ENCODE assay signal across 1 cellular context in the genomic region with DNA sequence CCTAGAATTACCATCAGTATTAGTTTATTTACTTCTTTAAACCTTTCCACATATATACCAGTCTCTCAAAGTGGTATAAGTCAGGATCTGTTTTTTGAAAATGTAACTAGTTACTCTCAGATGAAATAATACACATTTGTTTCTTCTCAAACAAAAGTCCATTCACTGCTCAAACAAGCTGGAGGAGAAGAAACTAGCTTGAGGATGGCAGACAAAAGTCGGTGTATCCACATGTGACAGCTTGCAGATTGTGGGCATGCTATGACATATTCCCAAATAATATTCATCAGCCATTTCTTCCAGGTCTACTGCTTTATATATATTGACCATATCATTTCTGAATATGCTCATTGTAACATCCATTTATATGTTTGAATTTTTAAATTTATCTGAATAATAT.
TF ChIP-seq lines count a peak whose summit lies in the region.

No MANE protein-coding gene starts in this region.

TF ChIP-seq in SK-N-SH, 30 proteins besides CTCF, POLR2A, EP300 and RAD21 (continued from another document):
- TF ChIP-seq, protein P1, sequence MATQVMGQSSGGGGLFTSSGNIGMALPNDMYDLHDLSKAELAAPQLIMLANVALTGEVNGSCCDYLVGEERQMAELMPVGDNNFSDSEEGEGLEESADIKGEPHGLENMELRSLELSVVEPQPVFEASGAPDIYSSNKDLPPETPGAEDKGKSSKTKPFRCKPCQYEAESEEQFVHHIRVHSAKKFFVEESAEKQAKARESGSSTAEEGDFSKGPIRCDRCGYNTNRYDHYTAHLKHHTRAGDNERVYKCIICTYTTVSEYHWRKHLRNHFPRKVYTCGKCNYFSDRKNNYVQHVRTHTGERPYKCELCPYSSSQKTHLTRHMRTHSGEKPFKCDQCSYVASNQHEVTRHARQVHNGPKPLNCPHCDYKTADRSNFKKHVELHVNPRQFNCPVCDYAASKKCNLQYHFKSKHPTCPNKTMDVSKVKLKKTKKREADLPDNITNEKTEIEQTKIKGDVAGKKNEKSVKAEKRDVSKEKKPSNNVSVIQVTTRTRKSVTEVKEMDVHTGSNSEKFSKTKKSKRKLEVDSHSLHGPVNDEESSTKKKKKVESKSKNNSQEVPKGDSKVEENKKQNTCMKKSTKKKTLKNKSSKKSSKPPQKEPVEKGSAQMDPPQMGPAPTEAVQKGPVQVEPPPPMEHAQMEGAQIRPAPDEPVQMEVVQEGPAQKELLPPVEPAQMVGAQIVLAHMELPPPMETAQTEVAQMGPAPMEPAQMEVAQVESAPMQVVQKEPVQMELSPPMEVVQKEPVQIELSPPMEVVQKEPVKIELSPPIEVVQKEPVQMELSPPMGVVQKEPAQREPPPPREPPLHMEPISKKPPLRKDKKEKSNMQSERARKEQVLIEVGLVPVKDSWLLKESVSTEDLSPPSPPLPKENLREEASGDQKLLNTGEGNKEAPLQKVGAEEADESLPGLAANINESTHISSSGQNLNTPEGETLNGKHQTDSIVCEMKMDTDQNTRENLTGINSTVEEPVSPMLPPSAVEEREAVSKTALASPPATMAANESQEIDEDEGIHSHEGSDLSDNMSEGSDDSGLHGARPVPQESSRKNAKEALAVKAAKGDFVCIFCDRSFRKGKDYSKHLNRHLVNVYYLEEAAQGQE (IDR thresholded peaks at IDR 0.05; ENCODE audit: low read depth, low read length), result no peak
- TF ChIP-seq, protein P2, sequence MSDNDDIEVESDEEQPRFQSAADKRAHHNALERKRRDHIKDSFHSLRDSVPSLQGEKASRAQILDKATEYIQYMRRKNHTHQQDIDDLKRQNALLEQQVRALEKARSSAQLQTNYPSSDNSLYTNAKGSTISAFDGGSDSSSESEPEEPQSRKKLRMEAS (IDR thresholded peaks at IDR 0.05; ENCODE audit: low read depth), result no peak
- TF ChIP-seq POLR2AphosphoS5 (IDR thresholded peaks at IDR 0.05; ENCODE audit: low read depth, low read length) (no peak), FOXM1 (IDR thresholded peaks at IDR 0.05; ENCODE audit: low read depth) (no peak), YY1 (IDR thresholded peaks at IDR 0.05; ENCODE audit: low read depth) (no peak), TEAD4 (IDR thresholded peaks at IDR 0.05; ENCODE audit: borderline replicate concordance, insufficient read depth) (no peak), FOXJ3 (CRISPR knock-in tag; IDR thresholded peaks at IDR 0.05) (no peak), RFX5 (IDR thresholded peaks at IDR 0.05; ENCODE audit: low read length) (no peak), CHD2 (IDR thresholded peaks at IDR 0.05; ENCODE audit: low read length, partially characterized antibody) (no peak), TCF12 (IDR thresholded peaks at IDR 0.05) (no peak), RCOR1 (IDR thresholded peaks at IDR 0.05; ENCODE audit: low read length) (no peak)
